ENCODE assay signal across 1 cellular context in genomic region chr11:85854557-85855340, GRCh38.
A peak's percentile ranks its signal among the peaks of the same experiment; 100 is the strongest.
TF ChIP-seq lines count a peak whose summit lies in the region.

No MANE protein-coding gene starts in this region.

TF ChIP-seq in HepG2, 621 proteins besides CTCF, POLR2A, EP300 and RAD21 (continued from another document):
- TF ChIP-seq ZNF512 (CRISPR knock-in tag; IDR thresholded peaks at IDR 0.05), result peak; percentile 84; the same call in 1 of the 2 replicates
- TF ChIP-seq DNMT3B (CRISPR knock-in tag; conservative IDR thresholded peaks at IDR 0.05), result peak; percentile 80; the same call in 1 of the 2 replicates
- peak; percentile 85; the same call in 1 of the 2 replicates for TF ChIP-seq CAMTA2 (CRISPR knock-in tag; IDR thresholded peaks at IDR 0.05; ENCODE audit: borderline replicate concordance)
- peak; percentile 69; the same call in 1 of the 2 replicates for TF ChIP-seq KLF11 (CRISPR knock-in tag; IDR thresholded peaks at IDR 0.05)
- peak; percentile 89; the same call in 1 of the 2 replicates for TF ChIP-seq ZNF788 (CRISPR knock-in tag; IDR thresholded peaks at IDR 0.05; ENCODE audit: borderline replicate concordance)
